ENCODE assay signal across 8 cellular contexts in genomic region chr10:11724938-11725776, GRCh38. TPM values are rescaled to one million over a fixed set of nuclear protein-coding genes. Genes with fewer than 3 reads are reported as not detected.
DNase-seq lines count a peak whose midpoint lies in the region; ATAC-seq and TF ChIP-seq lines count a peak whose summit lies in the region.

No MANE protein-coding gene starts in this region.

- H3K27me3 Mint-ChIP-seq in Caco-2 (ENCODE audit: insufficient read depth, unreplicated experiment) (no peaks in the 10 kb centered on the region), nephron progenitor cell (ENCODE audit: low read depth, poor library complexity) (no peaks in the 10 kb centered on the region)

- no peaks in the 10 kb centered on the region for H3K4me1 ChIP-seq in Caco-2

- H3K4me1 Mint-ChIP-seq in Caco-2 (ENCODE audit: low read depth, unreplicated experiment), result peaks cover 8% of the 10 kb centered on the region
- H3K4me1 Mint-ChIP-seq in nephron progenitor cell, result peaks cover 26% of the 10 kb centered on the region

- H3K27ac ChIP-seq in HL-60 (replicated peaks), result no peak overlapping the region
- H3K27ac ChIP-seq in SK-N-MC, result no peak overlapping the region

- POLR2A ChIA-PET in Caco-2 (lab: Charles Lee), result no interaction called here

- H3K4me3 Mint-ChIP-seq in Caco-2 (ENCODE audit: unreplicated experiment), result no peak overlapping the region
- no peak overlapping the region for H3K4me3 Mint-ChIP-seq in nephron progenitor cell

- peaks cover 18% of the 10 kb centered on the region for H3K9me3 Mint-ChIP-seq in Caco-2 (ENCODE audit: unreplicated experiment)
- peaks cover 25% of the 10 kb centered on the region for H3K9me3 Mint-ChIP-seq in nephron progenitor cell

- TF ChIP-seq CTCF in Caco-2 (IDR thresholded peaks at IDR 0.05; ENCODE audit: insufficient read depth in 1 of 2, low read depth in 1 of 2, low read length in 1 of 2, severe bottlenecking in 1 of 2, unreplicated experiment in 1 of 2), result peak; percentile 86 to 94
- TF ChIP-seq CTCF in HL-60 (IDR thresholded peaks at IDR 0.05; ENCODE audit: insufficient read depth, low read length), result peak; percentile 14
- peak; percentile 58 for TF ChIP-seq CTCF in nephron progenitor cell (IDR thresholded peaks at IDR 0.05)

- H3K27me3 ChIP-seq in Caco-2 (replicated peaks; ENCODE audit: control insufficient read depth, insufficient read depth, low read length) (no peaks in the 10 kb centered on the region), HL-60 (ENCODE audit: insufficient read depth, poor library complexity, severe bottlenecking) (no peaks in the 10 kb centered on the region)

- intact Hi-C loops in Caco-2 (cut with micrococcal nuclease; ENCODE audit: unreplicated experiment), result loop anchor here (1.0 kb wide), 3 partner anchors 33 to 210 kb away; no protein-coding TSS in a partner anchor

- peak; percentile 80 for ATAC-seq in GM18861 (IDR thresholded peaks at IDR 0.05; ENCODE audit: unreplicated experiment)
- ATAC-seq in HG03457 (IDR thresholded peaks at IDR 0.05; ENCODE audit: unreplicated experiment), result no peak

- H3K36me3 Mint-ChIP-seq in Caco-2 (ENCODE audit: insufficient read depth, unreplicated experiment) (no peaks in the 10 kb centered on the region), nephron progenitor cell (ENCODE audit: low read depth) (peaks cover 4% of the 10 kb centered on the region)

- H3K36me3 ChIP-seq in Caco-2 (ENCODE audit: control insufficient read depth, insufficient read depth, low read length), result no peaks in the 10 kb centered on the region
- no peaks in the 10 kb centered on the region for H3K36me3 ChIP-seq in SK-N-MC (ENCODE audit: insufficient read depth, low read length)

- H3K27ac Mint-ChIP-seq in Caco-2 (ENCODE audit: unreplicated experiment) (no peak overlapping the region), nephron progenitor cell (no peak overlapping the region)

- H3K9ac ChIP-seq in SK-N-MC (ENCODE audit: insufficient read length), result no peak overlapping the region

- BruUV-seq in Caco-2 (replicated peaks; lab: Mats Ljungman, UMichigan), result no TSS peak

- no peak overlapping the region for H3K4me3 ChIP-seq in Caco-2 (ENCODE audit: low read depth, low read length)
- H3K4me3 ChIP-seq in HL-60 (replicated peaks; ENCODE audit: insufficient read depth, low read length), result no peak overlapping the region
- H3K4me3 ChIP-seq in SK-N-MC, result no peak overlapping the region

- DNase-seq in Caco-2 (peak in 1 of 2 experiments; percentile 75), HL-60 (ENCODE audit: low read depth in 1 of 2, low spot score in 1 of 2) (peak in 1 of 2 experiments; percentile 5), SK-N-MC (ENCODE audit: low read depth, low spot score) (peak; percentile 20), fibroblast of gingiva (ENCODE audit: low read depth) (peak; percentile 58), nephron progenitor cell (no peak)
- DNase-seq in stimulated activated CD4-positive, alpha-beta T cell treated with anti-CD3 and anti-CD28 coated beads, Interleukin-12 subunit alpha, Interleukin-12 subunit beta, amount 100 ng/mL, for 4 hours, result no peak

- CTCF ChIA-PET in Caco-2 (lab: Charles Lee), result interaction anchor here (0.6 to 1.7 kb wide), 15 partner anchors 10 to 220 kb away, joined by 3 to 23 read pairs (median 4); no protein-coding TSS in a partner anchor

- H3K9me3 ChIP-seq in Caco-2 (peaks cover 5% of the 10 kb centered on the region), SK-N-MC (ENCODE audit: low read depth, low read length) (no peaks in the 10 kb centered on the region)

RNA-seq across cellular contexts. Expression of gene ECHDC3, which starts 17.0 kb away (rescaled TPM):
- total RNA-seq in Caco-2 (2022), result 27.9 and 30.1 TPM in 2 replicates

Comparison
In these comparisons a context has a peak if more than half of its experiments do, and no peak if none do; other contexts are left out.
1. DNase-seq: peak in SK-N-MC (single experiment) and fibroblast of gingiva (single experiment); none in nephron progenitor cell (single experiment) and stimulated activated CD4-positive, alpha-beta T cell treated with anti-CD3 and anti-CD28 coated beads, Interleukin-12 subunit alpha, Interleukin-12 subunit beta, amount 100 ng/mL, for 4 hours (single experiment).
2. CTCF ChIP-seq: peak in every context shown above with its lines; median percentile 90 in Caco-2; 58 in nephron progenitor cell; 14 in HL-60.